21 cellular contexts compared by ENCODE assay signal in genomic region chr1:20884513-20884912, GRCh38.
"Had no signal": no experiment of that assay in that cellular context is flagged by ENCODE, and none has a peak within 500 bp of the region (broad histone marks: within the 10 kb centered on the region; RNA-seq: fewer than 3 reads in every experiment).

No MANE protein-coding gene starts in this region.

- FAIRE-seq: endothelial cell of umbilical vein had no signal

- H3K9me3 Mint-ChIP-seq: activated CD4-positive, alpha-beta memory T cell treated with anti-CD3 and anti-CD28 coated beads for 36 hours; activated naive CD8-positive, alpha-beta T cell treated with anti-CD3 and anti-CD28 coated beads, Interleukin-2, amount 10 ng/mL, durations not matched to agents 7 days and 5 days; activated T-helper 2 cell treated with anti-CD3 and anti-CD28 coated beads, Interferon-gamma antibody, Interleukin-2, Interleukin-4, amounts not matched to agents 10 μg/mL and 5 μg/mL and 100 μg/mL, durations not matched to agents 14 hours and 24 hours and 36 hours; central memory CD8-positive, alpha-beta T cell; dendritic cell treated with granulocyte-macrophage colony-stimulating factor and Interleukin-4, amounts not matched to agents 40 ng/mL and 50 ng/mL, for 4 days; natural killer cell treated with Interleukin-12 subunit alpha and Interleukin-12 subunit beta and Interleukin-15 and Interleukin-18, amount 100 ng/mL, for 72 hours; stimulated activated naive B cell treated with anti-CD40 and anti-IgM and Interleukin-4, amounts not matched to agents 10 μg/mL and 1 μg/mL and 100 μg/mL, for 72 hours had no signal

- H3K27ac ChIP-seq: brain microvascular endothelial cell, parathyroid adenoma, sigmoid colon, SK-N-MC, spleen, thoracic aorta, upper lobe of right lung had no signal

- H3K4me3 ChIP-seq: esophagus squamous epithelium, sigmoid colon, SK-N-MC, spleen, thoracic aorta, upper lobe of right lung had no signal

- H3K4me1 Mint-ChIP-seq: activated naive CD8-positive, alpha-beta T cell treated with anti-CD3 and anti-CD28 coated beads, Interleukin-2, amount 10 ng/mL, durations not matched to agents 7 days and 5 days; central memory CD8-positive, alpha-beta T cell had no signal

- H3K4me3 Mint-ChIP-seq: activated CD4-positive, alpha-beta memory T cell treated with anti-CD3 and anti-CD28 coated beads for 36 hours; activated naive CD8-positive, alpha-beta T cell treated with anti-CD3 and anti-CD28 coated beads, Interleukin-2, amount 10 ng/mL, durations not matched to agents 7 days and 5 days; central memory CD8-positive, alpha-beta T cell; dendritic cell treated with granulocyte-macrophage colony-stimulating factor and Interleukin-4, amounts not matched to agents 40 ng/mL and 50 ng/mL, for 4 days; natural killer cell treated with Interleukin-12 subunit alpha and Interleukin-12 subunit beta and Interleukin-15 and Interleukin-18, amount 100 ng/mL, for 72 hours; stimulated activated naive B cell treated with anti-CD40 and anti-IgM and Interleukin-4, amounts not matched to agents 10 μg/mL and 1 μg/mL and 100 μg/mL, for 72 hours had no signal

- H3K27me3 Mint-ChIP-seq: activated CD4-positive, alpha-beta memory T cell treated with anti-CD3 and anti-CD28 coated beads for 36 hours; activated naive CD8-positive, alpha-beta T cell treated with anti-CD3 and anti-CD28 coated beads, Interleukin-2, amount 10 ng/mL, durations not matched to agents 7 days and 5 days; central memory CD8-positive, alpha-beta T cell; dendritic cell treated with granulocyte-macrophage colony-stimulating factor and Interleukin-4, amounts not matched to agents 40 ng/mL and 50 ng/mL, for 4 days; natural killer cell treated with Interleukin-12 subunit alpha and Interleukin-12 subunit beta and Interleukin-15 and Interleukin-18, amount 100 ng/mL, for 72 hours; stimulated activated naive B cell treated with anti-CD40 and anti-IgM and Interleukin-4, amounts not matched to agents 10 μg/mL and 1 μg/mL and 100 μg/mL, for 72 hours had no signal

- H3K9me3 ChIP-seq: esophagus squamous epithelium, sigmoid colon, spleen, thoracic aorta, upper lobe of right lung had no signal

- ATAC-seq: left ventricle myocardium superior; natural killer cell treated with Interleukin-12 subunit alpha and Interleukin-12 subunit beta and Interleukin-15 and Interleukin-18, amount 100 ng/mL, for 72 hours; stimulated activated naive B cell treated with anti-CD40 and anti-IgM and Interleukin-4, amounts not matched to agents 10 μg/mL and 1 μg/mL and 100 μg/mL, for 72 hours; upper lobe of right lung had no signal

- H3K27ac Mint-ChIP-seq: activated CD4-positive, alpha-beta memory T cell treated with anti-CD3 and anti-CD28 coated beads for 36 hours; activated naive CD8-positive, alpha-beta T cell treated with anti-CD3 and anti-CD28 coated beads, Interleukin-2, amount 10 ng/mL, durations not matched to agents 7 days and 5 days; activated T-helper 2 cell treated with anti-CD3 and anti-CD28 coated beads, Interferon-gamma antibody, Interleukin-2, Interleukin-4, amounts not matched to agents 10 μg/mL and 5 μg/mL and 100 μg/mL, durations not matched to agents 14 hours and 24 hours and 36 hours; dendritic cell treated with granulocyte-macrophage colony-stimulating factor and Interleukin-4, amounts not matched to agents 40 ng/mL and 50 ng/mL, for 4 days; natural killer cell treated with Interleukin-12 subunit alpha and Interleukin-12 subunit beta and Interleukin-15 and Interleukin-18, amount 100 ng/mL, for 72 hours; stimulated activated naive B cell treated with anti-CD40 and anti-IgM and Interleukin-4, amounts not matched to agents 10 μg/mL and 1 μg/mL and 100 μg/mL, for 72 hours had no signal

- H3K4me1 ChIP-seq: esophagus squamous epithelium, parathyroid adenoma, sigmoid colon, spleen, upper lobe of right lung had no signal

- DNase-seq: activated CD4-positive, alpha-beta memory T cell treated with anti-CD3 and anti-CD28 coated beads for 36 hours; activated naive CD4-positive, alpha-beta T cell treated with Interleukin-2 at 50 U/mL for 16 hours; activated naive CD8-positive, alpha-beta T cell treated with anti-CD3 and anti-CD28 coated beads, Interleukin-2, amount 10 ng/mL, durations not matched to agents 7 days and 5 days; effector memory CD4-positive, alpha-beta T cell; esophagus squamous epithelium; foreskin melanocyte; hypothalamus; left ventricle myocardium superior; sigmoid colon; spleen; stimulated activated naive B cell treated with anti-CD40 and anti-IgM and Interleukin-4, amounts not matched to agents 10 μg/mL and 1 μg/mL and 100 μg/mL, for 72 hours; upper lobe of right lung had no signal

- H3K27me3 ChIP-seq: brain microvascular endothelial cell, esophagus squamous epithelium, sigmoid colon, spleen, upper lobe of right lung had no signal
